1 cellular context compared by ENCODE assay signal in the genomic region with DNA sequence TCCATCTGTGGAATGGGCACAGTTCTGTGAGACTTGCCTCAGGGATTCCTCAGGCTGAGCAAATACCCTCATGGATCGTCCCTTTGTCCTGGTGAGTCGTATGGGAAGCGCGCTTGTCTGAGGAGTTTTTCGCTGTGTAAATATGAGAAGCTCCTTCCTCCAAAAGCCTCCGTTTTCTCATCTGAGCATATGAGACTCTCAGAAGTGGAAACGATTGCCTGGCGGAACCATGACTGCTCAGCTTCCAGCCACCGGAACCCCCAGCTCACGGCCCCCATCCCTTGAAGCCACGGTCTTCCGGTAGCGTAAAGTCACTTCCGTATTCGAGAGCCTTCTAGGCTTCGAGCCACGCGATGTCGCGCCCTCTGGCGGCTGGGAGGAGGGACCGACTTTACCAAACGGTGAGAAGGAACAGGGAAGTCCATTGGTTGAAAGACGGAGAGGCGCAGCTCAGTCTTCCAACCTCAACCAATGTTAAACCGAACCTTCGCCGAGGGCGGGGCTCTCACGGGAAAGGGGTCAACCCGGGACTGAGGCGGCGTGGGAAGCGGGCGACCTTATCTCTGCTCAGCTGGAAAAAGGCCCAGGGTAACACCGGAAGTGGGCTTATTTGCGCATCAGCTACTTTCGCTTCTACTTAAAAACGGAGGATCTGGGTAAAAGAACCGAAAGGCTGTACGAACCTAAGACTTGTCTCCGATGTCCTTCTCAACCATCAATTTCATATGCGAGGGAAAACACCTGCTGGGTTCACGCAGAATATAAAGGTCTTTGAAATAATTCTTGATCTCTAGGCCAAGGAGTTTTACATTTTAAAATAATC.
A peak's percentile ranks its signal among the peaks of the same experiment; 100 is the strongest.
TF ChIP-seq lines count a peak whose summit lies in the region.

No MANE protein-coding gene starts in this region.

TF ChIP-seq in HepG2, 621 proteins besides CTCF, POLR2A, EP300 and RAD21 (continued from another document and continues in another):
- TF ChIP-seq, protein P1, sequence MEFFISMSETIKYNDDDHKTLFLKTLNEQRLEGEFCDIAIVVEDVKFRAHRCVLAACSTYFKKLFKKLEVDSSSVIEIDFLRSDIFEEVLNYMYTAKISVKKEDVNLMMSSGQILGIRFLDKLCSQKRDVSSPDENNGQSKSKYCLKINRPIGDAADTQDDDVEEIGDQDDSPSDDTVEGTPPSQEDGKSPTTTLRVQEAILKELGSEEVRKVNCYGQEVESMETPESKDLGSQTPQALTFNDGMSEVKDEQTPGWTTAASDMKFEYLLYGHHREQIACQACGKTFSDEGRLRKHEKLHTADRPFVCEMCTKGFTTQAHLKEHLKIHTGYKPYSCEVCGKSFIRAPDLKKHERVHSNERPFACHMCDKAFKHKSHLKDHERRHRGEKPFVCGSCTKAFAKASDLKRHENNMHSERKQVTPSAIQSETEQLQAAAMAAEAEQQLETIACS (CRISPR knock-in tag; IDR thresholded peaks at IDR 0.05), result no peak; the same call in 1 of the 2 replicates
- peak; percentile 27 for TF ChIP-seq HNF4A (CRISPR knock-in tag; IDR thresholded peaks at IDR 0.05)
- peak; percentile 29 for TF ChIP-seq ZEB1 (IDR thresholded peaks at IDR 0.05; ENCODE audit: insufficient replicate concordance, low read depth)
- TF ChIP-seq, protein P2, sequence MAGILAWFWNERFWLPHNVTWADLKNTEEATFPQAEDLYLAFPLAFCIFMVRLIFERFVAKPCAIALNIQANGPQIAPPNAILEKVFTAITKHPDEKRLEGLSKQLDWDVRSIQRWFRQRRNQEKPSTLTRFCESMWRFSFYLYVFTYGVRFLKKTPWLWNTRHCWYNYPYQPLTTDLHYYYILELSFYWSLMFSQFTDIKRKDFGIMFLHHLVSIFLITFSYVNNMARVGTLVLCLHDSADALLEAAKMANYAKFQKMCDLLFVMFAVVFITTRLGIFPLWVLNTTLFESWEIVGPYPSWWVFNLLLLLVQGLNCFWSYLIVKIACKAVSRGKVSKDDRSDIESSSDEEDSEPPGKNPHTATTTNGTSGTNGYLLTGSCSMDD (CRISPR knock-in tag; IDR thresholded peaks at IDR 0.05), result no peak
- TF ChIP-seq MIER2 (CRISPR knock-in tag; IDR thresholded peaks at IDR 0.05), result peak; percentile 79; the same call in 1 of the 2 replicates
- no peak for TF ChIP-seq ZNF484 (CRISPR knock-in tag; IDR thresholded peaks at IDR 0.05; ENCODE audit: borderline replicate concordance, low read depth)
- TF ChIP-seq, protein P3, sequence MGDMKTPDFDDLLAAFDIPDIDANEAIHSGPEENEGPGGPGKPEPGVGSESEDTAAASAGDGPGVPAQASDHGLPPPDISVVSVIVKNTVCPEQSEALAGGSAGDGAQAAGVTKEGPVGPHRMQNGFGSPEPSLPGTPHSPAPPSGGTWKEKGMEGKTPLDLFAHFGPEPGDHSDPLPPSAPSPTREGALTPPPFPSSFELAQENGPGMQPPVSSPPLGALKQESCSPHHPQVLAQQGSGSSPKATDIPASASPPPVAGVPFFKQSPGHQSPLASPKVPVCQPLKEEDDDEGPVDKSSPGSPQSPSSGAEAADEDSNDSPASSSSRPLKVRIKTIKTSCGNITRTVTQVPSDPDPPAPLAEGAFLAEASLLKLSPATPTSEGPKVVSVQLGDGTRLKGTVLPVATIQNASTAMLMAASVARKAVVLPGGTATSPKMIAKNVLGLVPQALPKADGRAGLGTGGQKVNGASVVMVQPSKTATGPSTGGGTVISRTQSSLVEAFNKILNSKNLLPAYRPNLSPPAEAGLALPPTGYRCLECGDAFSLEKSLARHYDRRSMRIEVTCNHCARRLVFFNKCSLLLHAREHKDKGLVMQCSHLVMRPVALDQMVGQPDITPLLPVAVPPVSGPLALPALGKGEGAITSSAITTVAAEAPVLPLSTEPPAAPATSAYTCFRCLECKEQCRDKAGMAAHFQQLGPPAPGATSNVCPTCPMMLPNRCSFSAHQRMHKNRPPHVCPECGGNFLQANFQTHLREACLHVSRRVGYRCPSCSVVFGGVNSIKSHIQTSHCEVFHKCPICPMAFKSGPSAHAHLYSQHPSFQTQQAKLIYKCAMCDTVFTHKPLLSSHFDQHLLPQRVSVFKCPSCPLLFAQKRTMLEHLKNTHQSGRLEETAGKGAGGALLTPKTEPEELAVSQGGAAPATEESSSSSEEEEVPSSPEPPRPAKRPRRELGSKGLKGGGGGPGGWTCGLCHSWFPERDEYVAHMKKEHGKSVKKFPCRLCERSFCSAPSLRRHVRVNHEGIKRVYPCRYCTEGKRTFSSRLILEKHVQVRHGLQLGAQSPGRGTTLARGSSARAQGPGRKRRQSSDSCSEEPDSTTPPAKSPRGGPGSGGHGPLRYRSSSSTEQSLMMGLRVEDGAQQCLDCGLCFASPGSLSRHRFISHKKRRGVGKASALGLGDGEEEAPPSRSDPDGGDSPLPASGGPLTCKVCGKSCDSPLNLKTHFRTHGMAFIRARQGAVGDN (CRISPR knock-in tag; IDR thresholded peaks at IDR 0.05), result peak; percentile 94
- peak; percentile 96 for TF ChIP-seq SALL1 (CRISPR knock-in tag; IDR thresholded peaks at IDR 0.05)
- TF ChIP-seq, protein P4, sequence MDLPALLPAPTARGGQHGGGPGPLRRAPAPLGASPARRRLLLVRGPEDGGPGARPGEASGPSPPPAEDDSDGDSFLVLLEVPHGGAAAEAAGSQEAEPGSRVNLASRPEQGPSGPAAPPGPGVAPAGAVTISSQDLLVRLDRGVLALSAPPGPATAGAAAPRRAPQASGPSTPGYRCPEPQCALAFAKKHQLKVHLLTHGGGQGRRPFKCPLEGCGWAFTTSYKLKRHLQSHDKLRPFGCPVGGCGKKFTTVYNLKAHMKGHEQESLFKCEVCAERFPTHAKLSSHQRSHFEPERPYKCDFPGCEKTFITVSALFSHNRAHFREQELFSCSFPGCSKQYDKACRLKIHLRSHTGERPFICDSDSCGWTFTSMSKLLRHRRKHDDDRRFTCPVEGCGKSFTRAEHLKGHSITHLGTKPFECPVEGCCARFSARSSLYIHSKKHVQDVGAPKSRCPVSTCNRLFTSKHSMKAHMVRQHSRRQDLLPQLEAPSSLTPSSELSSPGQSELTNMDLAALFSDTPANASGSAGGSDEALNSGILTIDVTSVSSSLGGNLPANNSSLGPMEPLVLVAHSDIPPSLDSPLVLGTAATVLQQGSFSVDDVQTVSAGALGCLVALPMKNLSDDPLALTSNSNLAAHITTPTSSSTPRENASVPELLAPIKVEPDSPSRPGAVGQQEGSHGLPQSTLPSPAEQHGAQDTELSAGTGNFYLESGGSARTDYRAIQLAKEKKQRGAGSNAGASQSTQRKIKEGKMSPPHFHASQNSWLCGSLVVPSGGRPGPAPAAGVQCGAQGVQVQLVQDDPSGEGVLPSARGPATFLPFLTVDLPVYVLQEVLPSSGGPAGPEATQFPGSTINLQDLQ (CRISPR knock-in tag; IDR thresholded peaks at IDR 0.05), result peak; percentile 75; the same call in 1 of the 2 replicates
- peak; percentile 90 for TF ChIP-seq ETV5 (CRISPR knock-in tag; IDR thresholded peaks at IDR 0.05; ENCODE audit: borderline replicate concordance)
- TF ChIP-seq ZNF337 (CRISPR knock-in tag; IDR thresholded peaks at IDR 0.05; ENCODE audit: borderline replicate concordance, low read depth), result no peak
- no peak for TF ChIP-seq SUZ12 (IDR thresholded peaks at IDR 0.05; ENCODE audit: low read depth, low read length)
- peak; percentile 99 for TF ChIP-seq GABPB1 (CRISPR knock-in tag; IDR thresholded peaks at IDR 0.05)
- peak; percentile 91 for TF ChIP-seq SALL2 (CRISPR knock-in tag; IDR thresholded peaks at IDR 0.05)
- TF ChIP-seq ZNF136 (CRISPR knock-in tag; IDR thresholded peaks at IDR 0.05; ENCODE audit: low read depth), result peak; percentile 87; the same call in 1 of the 2 replicates
- no peak; the same call in 1 of the 2 replicates for TF ChIP-seq CEBPG (CRISPR knock-in tag; IDR thresholded peaks at IDR 0.05)
- TF ChIP-seq DMAP1 (CRISPR knock-in tag; IDR thresholded peaks at IDR 0.05), result peak; percentile 92
- peak; percentile 41 for TF ChIP-seq BRCA1 (CRISPR knock-in tag; IDR thresholded peaks at IDR 0.05)
- TF ChIP-seq PHF8 (CRISPR knock-in tag; IDR thresholded peaks at IDR 0.05), result peak; percentile 83
- peak; percentile 68; the same call in 1 of the 2 replicates for TF ChIP-seq RFXANK (CRISPR knock-in tag; IDR thresholded peaks at IDR 0.05)
- TF ChIP-seq ZNF547 (CRISPR knock-in tag; IDR thresholded peaks at IDR 0.05), result no peak
- TF ChIP-seq, protein P5, sequence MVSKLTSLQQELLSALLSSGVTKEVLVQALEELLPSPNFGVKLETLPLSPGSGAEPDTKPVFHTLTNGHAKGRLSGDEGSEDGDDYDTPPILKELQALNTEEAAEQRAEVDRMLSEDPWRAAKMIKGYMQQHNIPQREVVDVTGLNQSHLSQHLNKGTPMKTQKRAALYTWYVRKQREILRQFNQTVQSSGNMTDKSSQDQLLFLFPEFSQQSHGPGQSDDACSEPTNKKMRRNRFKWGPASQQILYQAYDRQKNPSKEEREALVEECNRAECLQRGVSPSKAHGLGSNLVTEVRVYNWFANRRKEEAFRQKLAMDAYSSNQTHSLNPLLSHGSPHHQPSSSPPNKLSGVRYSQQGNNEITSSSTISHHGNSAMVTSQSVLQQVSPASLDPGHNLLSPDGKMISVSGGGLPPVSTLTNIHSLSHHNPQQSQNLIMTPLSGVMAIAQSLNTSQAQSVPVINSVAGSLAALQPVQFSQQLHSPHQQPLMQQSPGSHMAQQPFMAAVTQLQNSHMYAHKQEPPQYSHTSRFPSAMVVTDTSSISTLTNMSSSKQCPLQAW (CRISPR knock-in tag; IDR thresholded peaks at IDR 0.05), result peak; percentile 93
- TF ChIP-seq, protein P6, sequence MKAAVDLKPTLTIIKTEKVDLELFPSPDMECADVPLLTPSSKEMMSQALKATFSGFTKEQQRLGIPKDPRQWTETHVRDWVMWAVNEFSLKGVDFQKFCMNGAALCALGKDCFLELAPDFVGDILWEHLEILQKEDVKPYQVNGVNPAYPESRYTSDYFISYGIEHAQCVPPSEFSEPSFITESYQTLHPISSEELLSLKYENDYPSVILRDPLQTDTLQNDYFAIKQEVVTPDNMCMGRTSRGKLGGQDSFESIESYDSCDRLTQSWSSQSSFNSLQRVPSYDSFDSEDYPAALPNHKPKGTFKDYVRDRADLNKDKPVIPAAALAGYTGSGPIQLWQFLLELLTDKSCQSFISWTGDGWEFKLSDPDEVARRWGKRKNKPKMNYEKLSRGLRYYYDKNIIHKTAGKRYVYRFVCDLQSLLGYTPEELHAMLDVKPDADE (CRISPR knock-in tag; IDR thresholded peaks at IDR 0.05), result no peak
- no peak for TF ChIP-seq ZNF678 (CRISPR knock-in tag; IDR thresholded peaks at IDR 0.05)
- TF ChIP-seq ZNF333 (CRISPR knock-in tag; IDR thresholded peaks at IDR 0.05; ENCODE audit: borderline replicate concordance), result no peak
- TF ChIP-seq ZNF652 (CRISPR knock-in tag; IDR thresholded peaks at IDR 0.05; ENCODE audit: borderline replicate concordance, low read depth), result no peak
- peak; percentile 98; the same call in 1 of the 2 replicates for TF ChIP-seq CBX5 (CRISPR knock-in tag; IDR thresholded peaks at IDR 0.05; ENCODE audit: borderline replicate concordance)
- TF ChIP-seq GABPA (IDR thresholded peaks at IDR 0.05; ENCODE audit: low read depth, low read length), result peak; percentile 88
- peak; percentile 99 for TF ChIP-seq GABPA (CRISPR knock-in tag; IDR thresholded peaks at IDR 0.05; ENCODE audit: low read depth)
- TF ChIP-seq, protein P7, sequence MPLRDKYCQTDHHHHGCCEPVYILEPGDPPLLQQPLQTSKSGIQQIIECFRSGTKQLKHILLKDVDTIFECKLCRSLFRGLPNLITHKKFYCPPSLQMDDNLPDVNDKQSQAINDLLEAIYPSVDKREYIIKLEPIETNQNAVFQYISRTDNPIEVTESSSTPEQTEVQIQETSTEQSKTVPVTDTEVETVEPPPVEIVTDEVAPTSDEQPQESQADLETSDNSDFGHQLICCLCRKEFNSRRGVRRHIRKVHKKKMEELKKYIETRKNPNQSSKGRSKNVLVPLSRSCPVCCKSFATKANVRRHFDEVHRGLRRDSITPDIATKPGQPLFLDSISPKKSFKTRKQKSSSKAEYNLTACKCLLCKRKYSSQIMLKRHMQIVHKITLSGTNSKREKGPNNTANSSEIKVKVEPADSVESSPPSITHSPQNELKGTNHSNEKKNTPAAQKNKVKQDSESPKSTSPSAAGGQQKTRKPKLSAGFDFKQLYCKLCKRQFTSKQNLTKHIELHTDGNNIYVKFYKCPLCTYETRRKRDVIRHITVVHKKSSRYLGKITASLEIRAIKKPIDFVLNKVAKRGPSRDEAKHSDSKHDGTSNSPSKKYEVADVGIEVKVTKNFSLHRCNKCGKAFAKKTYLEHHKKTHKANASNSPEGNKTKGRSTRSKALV (CRISPR knock-in tag; IDR thresholded peaks at IDR 0.05), result no peak
- TF ChIP-seq PCBP2 (optimal IDR thresholded peaks at IDR 0.05; ENCODE audit: low read depth, low read length, poor library complexity, severe bottlenecking), result no peak
- TF ChIP-seq, protein P8, sequence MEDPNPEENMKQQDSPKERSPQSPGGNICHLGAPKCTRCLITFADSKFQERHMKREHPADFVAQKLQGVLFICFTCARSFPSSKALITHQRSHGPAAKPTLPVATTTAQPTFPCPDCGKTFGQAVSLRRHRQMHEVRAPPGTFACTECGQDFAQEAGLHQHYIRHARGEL (CRISPR knock-in tag; IDR thresholded peaks at IDR 0.05), result no peak
- TF ChIP-seq ZNF124 (CRISPR knock-in tag; IDR thresholded peaks at IDR 0.05), result peak; percentile 55; the same call in 1 of the 2 replicates
- no peak for TF ChIP-seq NFIC (IDR thresholded peaks at IDR 0.05; ENCODE audit: low read length)
- TF ChIP-seq KAT8 (CRISPR knock-in tag; IDR thresholded peaks at IDR 0.05), result peak; percentile 99
- no peak for TF ChIP-seq IKZF1 (IDR thresholded peaks at IDR 0.05)
- no peak for TF ChIP-seq ZNF557 (CRISPR knock-in tag; IDR thresholded peaks at IDR 0.05)
- TF ChIP-seq ZNF20 (CRISPR knock-in tag; IDR thresholded peaks at IDR 0.05), result no peak
- no peak for TF ChIP-seq NONO (IDR thresholded peaks at IDR 0.05)
- peak; percentile 78; the same call in 1 of the 2 replicates for TF ChIP-seq NONO (CRISPR knock-in tag; conservative IDR thresholded peaks at IDR 0.05)
- peak; percentile 98 for TF ChIP-seq POLR2G (IDR thresholded peaks at IDR 0.05; ENCODE audit: low read depth, low read length)
- TF ChIP-seq, protein P9, sequence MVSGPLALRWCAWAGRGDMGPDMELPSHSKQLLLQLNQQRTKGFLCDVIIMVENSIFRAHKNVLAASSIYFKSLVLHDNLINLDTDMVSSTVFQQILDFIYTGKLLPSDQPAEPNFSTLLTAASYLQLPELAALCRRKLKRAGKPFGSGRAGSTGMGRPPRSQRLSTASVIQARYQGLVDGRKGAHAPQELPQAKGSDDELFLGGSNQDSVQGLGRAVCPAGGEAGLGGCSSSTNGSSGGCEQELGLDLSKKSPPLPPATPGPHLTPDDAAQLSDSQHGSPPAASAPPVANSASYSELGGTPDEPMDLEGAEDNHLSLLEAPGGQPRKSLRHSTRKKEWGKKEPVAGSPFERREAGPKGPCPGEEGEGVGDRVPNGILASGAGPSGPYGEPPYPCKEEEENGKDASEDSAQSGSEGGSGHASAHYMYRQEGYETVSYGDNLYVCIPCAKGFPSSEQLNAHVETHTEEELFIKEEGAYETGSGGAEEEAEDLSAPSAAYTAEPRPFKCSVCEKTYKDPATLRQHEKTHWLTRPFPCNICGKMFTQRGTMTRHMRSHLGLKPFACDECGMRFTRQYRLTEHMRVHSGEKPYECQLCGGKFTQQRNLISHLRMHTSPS (CRISPR knock-in tag; IDR thresholded peaks at IDR 0.05; ENCODE audit: low read depth), result no peak
- 0 out of 2 replicates have a peak, but pooled peaks have one; percentile 42 for TF ChIP-seq SMYD3 (CRISPR knock-in tag; IDR thresholded peaks at IDR 0.05)
- peak; percentile 28 for TF ChIP-seq JUND (CRISPR knock-in tag; IDR thresholded peaks at IDR 0.05)
- TF ChIP-seq U2AF2 (IDR thresholded peaks at IDR 0.05; ENCODE audit: low read depth, low read length), result no peak
